In genomic region chr13:61536443-61536842, GRCh38 we compare ENCODE assay signal across 24 cellular contexts.
"Had no signal": no experiment of that assay in that cellular context is flagged by ENCODE, and none has a peak within 500 bp of the region (broad histone marks: within the 10 kb centered on the region; RNA-seq: fewer than 3 reads in every experiment).

No MANE protein-coding gene starts in this region.

- DNase-seq: immature natural killer cell; kidney; left colon; left lung; lower lobe of right lung; mesendoderm; naive B cell; natural killer cell; nephron progenitor cell; ovary; right lobe of liver; stimulated activated CD4-positive, alpha-beta T cell treated with anti-CD3 and anti-CD28 coated beads, Interleukin-1b, Interleukin-23, amount 100 ng/mL, for 48 hours; stimulated activated CD4-positive, alpha-beta T cell treated with anti-CD3 and anti-CD28 coated beads, Interleukin-2, amount 100 ng/mL, for 48 hours; stimulated activated CD4-positive, alpha-beta T cell treated with anti-CD3 and anti-CD28 coated beads, Interleukin-4, amount 100 ng/mL, for 4 hours; stimulated activated CD8-positive, alpha-beta memory T cell treated with anti-CD3 and anti-CD28 coated beads, Interleukin-4, amount 100 ng/mL, for 48 hours; stimulated activated naive CD4-positive, alpha-beta T cell treated with Interleukin-2 at 50 U/mL for 16 hours; stimulated activated naive CD8-positive, alpha-beta T cell treated with anti-CD3 and anti-CD28 coated beads, Interleukin-15, amount 100 ng/mL, for 72 hours; substantia nigra; uterus had no signal

- H3K36me3 ChIP-seq: left lung, lower lobe of right lung, ovary, right atrium auricular region, right lobe of liver, tibial nerve, uterus had no signal

- H3K79me2 ChIP-seq: hepatocyte had no signal

- H3K4me1 ChIP-seq: left lung, lower lobe of right lung, right atrium auricular region, right lobe of liver, tibial nerve, uterus had no signal

- H3K27ac ChIP-seq: hepatocyte, left lung, lower lobe of right lung, ovary, right atrium auricular region, right lobe of liver, tibial nerve, uterus had no signal

- ATAC-seq: left colon; left lung; lower lobe of right lung; natural killer cell; stimulated activated memory B cell treated with anti-CD40 and anti-IgM and Interleukin-4, amounts not matched to agents 10 μg/mL and 1 μg/mL and 100 μg/mL, for 72 hours; stimulated activated naive CD8-positive, alpha-beta T cell treated with anti-CD3 and anti-CD28 coated beads, Interleukin-15, amount 100 ng/mL, for 72 hours had no signal

- H3K9me3 ChIP-seq: left lung, lower lobe of right lung, ovary, right atrium auricular region, right lobe of liver, tibial nerve, uterus had no signal

- H3K27me3 ChIP-seq: hepatocyte, left lung, ovary, right atrium auricular region, right lobe of liver, tibial nerve, uterus had no signal

- H3K4me3 ChIP-seq: hepatocyte, left lung, lower lobe of right lung, ovary, right atrium auricular region, right lobe of liver, smooth muscle cell, tibial nerve, uterus had no signal

- H2AFZ ChIP-seq: hepatocyte had no signal

- H3K4me2 ChIP-seq: hepatocyte, smooth muscle cell had no signal
